Comparison of ENCODE assay signal across 24 cellular contexts in genomic region chr16:74749291-74750055, GRCh38. TPM values are rescaled to one million over a fixed set of nuclear protein-coding genes. Genes with fewer than 3 reads are reported as not detected.
A peak's percentile ranks its signal among the peaks of the same experiment; 100 is the strongest.
DNase-seq lines count a peak whose midpoint lies in the region; ATAC-seq, FAIRE-seq and TF ChIP-seq lines count a peak whose summit lies in the region.
"Had no signal": no experiment of that assay in that cellular context is flagged by ENCODE, and none has a peak within 500 bp of the region (broad histone marks: within the 10 kb centered on the region; RNA-seq: fewer than 3 reads in every experiment).

No MANE protein-coding gene starts in this region.

- no peaks in the 10 kb centered on the region for H3K9me3 ChIP-seq in gastroesophageal sphincter
- no peaks in the 10 kb centered on the region for H3K9me3 ChIP-seq in smooth muscle cell (replicated peaks; ENCODE audit: low read depth)
- H3K9me3 ChIP-seq: right atrium auricular region, vagina had no signal

- WGBS in gastroesophageal sphincter (ENCODE audit: low coverage in 1 of 2), 2 donors = 16 to 52% methylated on average over 5 to 8 of the region's 20 CpGs
- WGBS in smooth muscle cell (ENCODE audit: low lambda C conversion rate) = 25% methylated on average over 14 of the region's 20 CpGs

- ATAC-seq in GM23338 (peak; percentile 78), gastroesophageal sphincter (no peak), GM18868 (IDR thresholded peaks at IDR 0.05; ENCODE audit: unreplicated experiment) (no peak), GM19397 (IDR thresholded peaks at IDR 0.05; ENCODE audit: unreplicated experiment) (no peak)
- ATAC-seq: CD8-positive, alpha-beta T cell; Panc1; SK-N-SH treated with all-trans-retinoic acid at 6 μM for 48 hours; stimulated activated naive CD8-positive, alpha-beta T cell treated with anti-CD3 and anti-CD28 coated beads, Interleukin-15, Interleukin-2, amounts not matched to agents 100 U/mL and 50 U/mL, for 24 hours had no signal

- no peak overlapping the region for H3K4me3 Mint-ChIP-seq in GM23338
- H3K4me3 Mint-ChIP-seq: activated CD4-positive, alpha-beta T cell treated with anti-CD3 and anti-CD28 coated beads, Interleukin-2, amount 10 ng/mL, durations not matched to agents 24 days and 14 days; CD8-positive, alpha-beta T cell had no signal

- H3K4me1 ChIP-seq in GM23338 (ENCODE audit: insufficient read depth) (no peaks in the 10 kb centered on the region), gastroesophageal sphincter (no peaks in the 10 kb centered on the region), smooth muscle cell (ENCODE audit: low read depth) (peaks cover 15% of the 10 kb centered on the region)
- H3K4me1 ChIP-seq: right atrium auricular region, vagina had no signal

- H4K20me1 ChIP-seq in GM23338 (replicated peaks; ENCODE audit: insufficient read depth) (0 out of 2 replicates have a peak, but pooled peaks cover 3% of the 10 kb centered on the region), smooth muscle cell (ENCODE audit: low read depth) (no peaks in the 10 kb centered on the region)

- H3K36me3 Mint-ChIP-seq in GM23338 (ENCODE audit: low read depth) = no peaks in the 10 kb centered on the region
- H3K36me3 Mint-ChIP-seq: CD8-positive, alpha-beta T cell had no signal

- DNase-seq in GM23338 (ENCODE audit: low spot score) (peak; percentile 51), amniotic epithelial cell (ENCODE audit: low read depth) (peak; percentile 54), smooth muscle cell (lab: John Stamatoyannopoulos, UW; ENCODE audit: unreplicated experiment) (no peak), H54 (ENCODE audit: insufficient read length, low spot score) (no peak)
- no peak for DNase-seq in activated CD4-positive, alpha-beta T cell treated with anti-CD3 and anti-CD28 coated beads for 48 hours
- DNase-seq: activated CD4-positive, alpha-beta T cell treated with anti-CD3 and anti-CD28 coated beads, Interleukin-2, amount 10 ng/mL, durations not matched to agents 24 days and 14 days; activated CD8-positive, alpha-beta memory T cell treated with anti-CD3 and anti-CD28 coated beads, Interleukin-2, amount 50 U/mL, for 4 hours; activated gamma-delta T cell treated with Interleukin-2 at 50 U/mL for 16 hours; CD8-positive, alpha-beta T cell; DMS79; NCI-H2081; NCI-H524 treated with DMSO at 0.1 percent for 48 hours; stimulated activated naive CD8-positive, alpha-beta T cell treated with anti-CD3 and anti-CD28 coated beads, Interleukin-15, Interleukin-2, amounts not matched to agents 100 U/mL and 50 U/mL, for 24 hours had no signal

- H3K36me3 ChIP-seq in GM23338 (ENCODE audit: insufficient read depth) = no peaks in the 10 kb centered on the region
- H3K36me3 ChIP-seq in gastroesophageal sphincter = no peaks in the 10 kb centered on the region
- H3K36me3 ChIP-seq in smooth muscle cell (ENCODE audit: low read depth) = no peaks in the 10 kb centered on the region
- H3K36me3 ChIP-seq: right atrium auricular region, vagina had no signal

- no peak for FAIRE-seq in H54 (lab: Jason Lieb, UNC)
- FAIRE-seq: astrocyte had no signal

- no peak for TF ChIP-seq CTCF in GM23338 (conservative IDR thresholded peaks at IDR 0.05; ENCODE audit: low read depth in 2 of 2)
- TF ChIP-seq CTCF in gastroesophageal sphincter (IDR thresholded peaks at IDR 0.05) = no peak
- no peak for TF ChIP-seq CTCF in smooth muscle cell (IDR thresholded peaks at IDR 0.05; ENCODE audit: borderline replicate concordance, insufficient read depth, poor library complexity, severe bottlenecking)

- TF ChIP-seq POLR2A in gastroesophageal sphincter (IDR thresholded peaks at IDR 0.05) (no peak), H54 (IDR thresholded peaks at IDR 0.05; ENCODE audit: low read depth, low read length) (no peak)

- no peak for TF ChIP-seq EP300 in gastroesophageal sphincter (IDR thresholded peaks at IDR 0.05)

- no peaks in the 10 kb centered on the region for H3K79me2 ChIP-seq in GM23338 (replicated peaks; ENCODE audit: insufficient read depth)
- no peaks in the 10 kb centered on the region for H3K79me2 ChIP-seq in smooth muscle cell (ENCODE audit: low read depth)

- 0 out of 2 replicates have a peak overlapping the region, but pooled peaks have one; percentile 4 for H3K4me2 ChIP-seq in GM23338
- peak overlapping the region; percentile 72 for H3K4me2 ChIP-seq in smooth muscle cell

- H3K4me3 ChIP-seq in GM23338 (no peak overlapping the region), gastroesophageal sphincter (no peak overlapping the region), smooth muscle cell (no peak overlapping the region)
- H3K4me3 ChIP-seq: coronary artery, right atrium auricular region, vagina had no signal

- no peaks in the 10 kb centered on the region for H3F3A ChIP-seq in GM23338 (replicated peaks; ENCODE audit: low read depth)
- no peaks in the 10 kb centered on the region for H3F3A ChIP-seq in smooth muscle cell (ENCODE audit: low read depth)

- no peaks in the 10 kb centered on the region for H3K9me2 ChIP-seq in GM23338 (ENCODE audit: insufficient read depth)

- peaks cover 22% of the 10 kb centered on the region for H3K4me1 Mint-ChIP-seq in GM23338
- H3K4me1 Mint-ChIP-seq: activated CD4-positive, alpha-beta T cell treated with anti-CD3 and anti-CD28 coated beads, Interleukin-2, amount 10 ng/mL, durations not matched to agents 24 days and 14 days had no signal

- peak overlapping the region; percentile 23; the same call in 1 of the 2 replicates for H3K27ac Mint-ChIP-seq in GM23338
- H3K27ac Mint-ChIP-seq: activated CD4-positive, alpha-beta T cell treated with anti-CD3 and anti-CD28 coated beads, Interleukin-2, amount 10 ng/mL, durations not matched to agents 24 days and 14 days; CD8-positive, alpha-beta T cell had no signal

- no peak overlapping the region for H3K9ac ChIP-seq in smooth muscle cell (ENCODE audit: low read depth)

- H3K27me3 Mint-ChIP-seq in GM23338 (ENCODE audit: insufficient read depth, low read depth, poor library complexity) = peaks cover 1% of the 10 kb centered on the region

- H3K9me3 Mint-ChIP-seq in GM23338 = peaks cover 2% of the 10 kb centered on the region; the same call in 1 of the 3 replicates
- H3K9me3 Mint-ChIP-seq: activated CD4-positive, alpha-beta T cell treated with anti-CD3 and anti-CD28 coated beads, Interleukin-2, amount 10 ng/mL, durations not matched to agents 24 days and 14 days; CD8-positive, alpha-beta T cell had no signal

- H2AFZ ChIP-seq in GM23338 (peak overlapping the region; percentile 63; the same call in 1 of the 2 replicates), smooth muscle cell (ENCODE audit: low read depth) (peak overlapping the region; percentile 30)

- no peaks in the 10 kb centered on the region for H3K27me3 ChIP-seq in GM23338 (ENCODE audit: insufficient read depth)
- peaks cover 15% of the 10 kb centered on the region for H3K27me3 ChIP-seq in gastroesophageal sphincter
- H3K27me3 ChIP-seq in smooth muscle cell (ENCODE audit: low read depth) = no peaks in the 10 kb centered on the region
- H3K27me3 ChIP-seq: right atrium auricular region, vagina had no signal

- no peak overlapping the region for H3K27ac ChIP-seq in GM23338 (ENCODE audit: low read depth)
- H3K27ac ChIP-seq in gastroesophageal sphincter = peak overlapping the region in 3 of 4 donors; percentile 24 to 53 (median 51)
- H3K27ac ChIP-seq in smooth muscle cell (ENCODE audit: low read depth) = peak overlapping the region; percentile 52
- H3K27ac ChIP-seq: right atrium auricular region, vagina had no signal

TF ChIP-seq in GM23338, 12 proteins besides CTCF, POLR2A, EP300 and RAD21 (continues in another document):
- no peak for TF ChIP-seq ZNF114 (CRISPR knock-in tag; IDR thresholded peaks at IDR 0.05)
- no peak for TF ChIP-seq REST (IDR thresholded peaks at IDR 0.05; ENCODE audit: unreplicated experiment)
- no peak for TF ChIP-seq ZNF331 (CRISPR knock-in tag; IDR thresholded peaks at IDR 0.05; ENCODE audit: low read depth)
- no peak for TF ChIP-seq EZH2 (IDR thresholded peaks at IDR 0.05; ENCODE audit: low read depth, unreplicated experiment)
- no peak for TF ChIP-seq POLR2AphosphoS5 (IDR thresholded peaks at IDR 0.05; ENCODE audit: low read depth)
- no peak for TF ChIP-seq NANOG (IDR thresholded peaks at IDR 0.05; ENCODE audit: borderline replicate concordance)
- no peak for TF ChIP-seq CREB1 (CRISPR knock-in tag; IDR thresholded peaks at IDR 0.05; ENCODE audit: low read depth)

RNA-seq across cellular contexts. Expression of gene FA2H, which starts 25.1 kb away (rescaled TPM):
- 5.7 and 6.3 TPM in 2 replicates for total RNA-seq in GM23338 (2014; rRNA removed; shearing (Covaris generic))
- polyA plus RNA-seq in GM23338 (2016; fragmentation: Nextera tagmentation; extraction: Ambion mirVana) (3.8 and 5.7 TPM in 2 replicates), smooth muscle cell (not detected in 2 replicates)
- total RNA-seq in gastroesophageal sphincter (1 to 10 TPM in 1 of 4 donors, under 1 TPM in 2, not detected in 1; 0.27 to 2.2 (median 0.31) TPM), smooth muscle cell (not detected in 2 replicates)
- total RNA-seq: activated CD4-positive, alpha-beta T cell treated with anti-CD3 and anti-CD28 coated beads, Interleukin-2, amount 10 ng/mL, durations not matched to agents 24 days and 14 days; CD8-positive, alpha-beta T cell; lung microvascular endothelial cell; vagina had no signal
- polyA plus RNA-seq: neural cell had no signal

RNA-seq across cellular contexts. Expression of gene MLKL, which starts 48.8 kb away (rescaled TPM):
- 7.5 and 9.7 TPM in 2 replicates for total RNA-seq in GM23338 (2014; rRNA removed; shearing (Covaris generic))
- polyA plus RNA-seq in GM23338 (2016; fragmentation: Nextera tagmentation; extraction: Ambion mirVana) (5.1 and 6.2 TPM in 2 replicates), smooth muscle cell (4.3 and 10.2 TPM in 2 replicates)
- total RNA-seq in gastroesophageal sphincter (10 to 100 TPM in 2 of 4 donors, 1 to 10 TPM in 2; 6.4 to 15.5 (median 10.8) TPM), smooth muscle cell (4.6 and 6.0 TPM in 2 replicates)
- polyA plus RNA-seq: neural cell had no signal

Comparison
In these comparisons a context has a peak if more than half of its experiments do, and no peak if none do; other contexts are left out.
1. DNase-seq: peak in GM23338 (single experiment) and amniotic epithelial cell (single experiment); none in smooth muscle cell (single experiment), H54 (single experiment) and activated CD4-positive, alpha-beta T cell treated with anti-CD3 and anti-CD28 coated beads for 48 hours (single experiment).